In genomic region chr19:7673995-7674667, GRCh38 we compare ENCODE assay signal across 10 cellular contexts. TPM values are rescaled to one million over a fixed set of nuclear protein-coding genes. Genes with fewer than 3 reads are reported as not detected.
DNase-seq lines count a peak whose midpoint lies in the region; ATAC-seq, FAIRE-seq and TF ChIP-seq lines count a peak whose summit lies in the region.
"Had no signal": no experiment of that assay in that cellular context is flagged by ENCODE, and none has a peak within 500 bp of the region (broad histone marks: within the 10 kb centered on the region; RNA-seq: fewer than 3 reads in every experiment).

No MANE protein-coding gene starts in this region.

- no peak overlapping the region for H3K9ac ChIP-seq in PC-3 (ENCODE audit: low read length)

- WGBS in lower leg skin, 2 donors = 34 to 40% methylated on average over 12 of the region's 12 CpGs

- FAIRE-seq in bronchial epithelial cell (lab: Jason Lieb, UNC) = no peak

- no peak overlapping the region for H3K4me3 Mint-ChIP-seq in Calu3 (ENCODE audit: low read depth, unreplicated experiment)
- H3K4me3 Mint-ChIP-seq: stimulated activated naive B cell treated with anti-CD40 and anti-IgM and Interleukin-4, amounts not matched to agents 10 μg/mL and 1 μg/mL and 100 μg/mL, for 72 hours had no signal

- H3K4me3 ChIP-seq in PC-3 (ENCODE audit: low read length) (no peak overlapping the region), bronchial epithelial cell (ENCODE audit: low read depth, low read length) (no peak overlapping the region), lower leg skin (ENCODE audit: low read depth, poor library complexity, severe bottlenecking) (no peak overlapping the region)
- no peak overlapping the region for H3K4me3 ChIP-seq in effector memory CD4-positive, alpha-beta T cell (ENCODE audit: insufficient read depth, low read depth, low read length, poor library complexity, severe bottlenecking)

- H3K4me1 Mint-ChIP-seq in Calu3 (ENCODE audit: low read depth, unreplicated experiment) = peaks cover 8% of the 10 kb centered on the region

- H3K36me3 ChIP-seq in PC-3 (ENCODE audit: low read depth, low read length) (no peaks in the 10 kb centered on the region), bronchial epithelial cell (ENCODE audit: control insufficient read depth, insufficient read depth, low read length) (no peaks in the 10 kb centered on the region)
- H3K36me3 ChIP-seq in effector memory CD4-positive, alpha-beta T cell (ENCODE audit: control insufficient read depth, insufficient read depth, low read length) = no peaks in the 10 kb centered on the region

- H3K27me3 Mint-ChIP-seq in Calu3 (ENCODE audit: unreplicated experiment) = peaks cover 79% of the 10 kb centered on the region

- H3K4me1 ChIP-seq in PC-3 (ENCODE audit: insufficient read depth, low read length) = peaks cover 5% of the 10 kb centered on the region; the same call in 1 of the 2 replicates
- peaks cover 16% of the 10 kb centered on the region for H3K4me1 ChIP-seq in effector memory CD4-positive, alpha-beta T cell (ENCODE audit: control insufficient read depth, insufficient read depth, low read length, poor library complexity, severe bottlenecking)

- no peak for TF ChIP-seq POLR2A in lower leg skin (IDR thresholded peaks at IDR 0.05)

- H3K9me2 ChIP-seq in PC-3 (replicated peaks; ENCODE audit: low read length) = no peaks in the 10 kb centered on the region

- H3K36me3 Mint-ChIP-seq in Calu3 (ENCODE audit: insufficient read depth, unreplicated experiment) = no peaks in the 10 kb centered on the region

- CTCF ChIA-PET in Calu3 (lab: Charles Lee) (interaction anchor here (0.6 kb wide), 1 partner anchor 78 kb away, joined by 8 read pairs; no protein-coding TSS in a partner anchor), PC-3 (lab: Charles Lee) (interaction anchor here (1.3 kb wide), 1 partner anchor 106 kb away, joined by 7 read pairs; no protein-coding TSS in a partner anchor)

- H3K27ac Mint-ChIP-seq in Calu3 (ENCODE audit: unreplicated experiment) = no peak overlapping the region

- TF ChIP-seq CTCF in Calu3 (IDR thresholded peaks at IDR 0.05; ENCODE audit: unreplicated experiment) = no peak
- no peak for TF ChIP-seq CTCF in PC-3 (conservative IDR thresholded peaks at IDR 0.05; ENCODE audit: low read depth, low read length)
- no peak for TF ChIP-seq CTCF in bronchial epithelial cell (IDR thresholded peaks at IDR 0.05; ENCODE audit: insufficient read depth, low read length, severe bottlenecking)
- no peak for TF ChIP-seq CTCF in lower leg skin (IDR thresholded peaks at IDR 0.05)

- H3K4me2 ChIP-seq in PC-3 (ENCODE audit: low read length) = peak overlapping the region; percentile 46

- H3K27me3 ChIP-seq in PC-3 (ENCODE audit: low read length) (peaks cover 8% of the 10 kb centered on the region; the same call in 1 of the 2 replicates), bronchial epithelial cell (ENCODE audit: control insufficient read depth, insufficient read depth, low read length) (peaks cover 8% of the 10 kb centered on the region)
- peaks cover 3% of the 10 kb centered on the region for H3K27me3 ChIP-seq in effector memory CD4-positive, alpha-beta T cell (replicated peaks; ENCODE audit: control insufficient read depth, insufficient read depth, low read length, poor library complexity, severe bottlenecking)

- H3F3A ChIP-seq in PC-3 (ENCODE audit: low read length, unreplicated experiment) = no peaks in the 10 kb centered on the region

- H3K9me3 Mint-ChIP-seq in Calu3 (ENCODE audit: low read depth, unreplicated experiment) = no peaks in the 10 kb centered on the region

- H3K27ac ChIP-seq in PC-3 (ENCODE audit: low read length) = no peak overlapping the region
- no peak overlapping the region for H3K27ac ChIP-seq in effector memory CD4-positive, alpha-beta T cell (ENCODE audit: insufficient read depth, low read length, poor library complexity, severe bottlenecking)

- intact Hi-C loops in Calu3 (cut with micrococcal nuclease; ENCODE audit: unreplicated experiment) = no loop called here
- intact Hi-C loops in PC-3 (cut with micrococcal nuclease) = no loop called here
- intact Hi-C loops in lower leg skin (cut with DNase I; ENCODE audit: low total_unique reads) = no loop called here

- POLR2A ChIA-PET in PC-3 (lab: Charles Lee; ENCODE audit: unreplicated experiment) = interaction anchor here (0.6 kb wide), 1 partner anchor 41 kb away, joined by 3 read pairs; no protein-coding TSS in a partner anchor

- DNase-seq in Calu3 (peak; percentile 59), HUDEP-2 (lab: John Stamatoyannopoulos, UW; ENCODE audit: unreplicated experiment in 76 of 76) (peak in 66 of 76 experiments; percentile 26 to 80 (median 59)), PC-3 (peak; percentile 87), bronchial epithelial cell (ENCODE audit: low read depth) (peak; percentile 32), lower leg skin (ENCODE audit: low spot score in 2 of 2) (peak; percentile 83 to 94), DMS153 (lab: John Stamatoyannopoulos, UW) (no peak), hippocampal formation (lab: John Stamatoyannopoulos, UW) (no peak)
- DNase-seq in effector memory CD4-positive, alpha-beta T cell = no peak
- DNase-seq: stimulated activated naive B cell treated with anti-CD40 and anti-IgM and Interleukin-4, amounts not matched to agents 10 μg/mL and 1 μg/mL and 100 μg/mL, for 72 hours had no signal

- BruUV-seq in Calu3 (replicated peaks; lab: Mats Ljungman, UMichigan) (no TSS peak), PC-3 (replicated peaks; lab: Mats Ljungman, UMichigan) (no TSS peak)

- H3K9me3 ChIP-seq in PC-3 (ENCODE audit: low read length) = no peaks in the 10 kb centered on the region
- no peaks in the 10 kb centered on the region for H3K9me3 ChIP-seq in effector memory CD4-positive, alpha-beta T cell (ENCODE audit: control insufficient read depth, low read length)

- no peaks in the 10 kb centered on the region for H4K20me1 ChIP-seq in PC-3 (ENCODE audit: low read length)

- H2AFZ ChIP-seq in PC-3 (ENCODE audit: low read length) = peak overlapping the region; percentile 67

- ATAC-seq in PC-3 = peak; percentile 97

- H3K79me2 ChIP-seq in PC-3 (ENCODE audit: low read length) = no peaks in the 10 kb centered on the region

RNA-seq across cellular contexts. Expression of gene MCEMP1, which starts 2.8 kb away (rescaled TPM):
- total RNA-seq in Calu3 (2022) = not detected in 2 replicates
- not detected in 2 replicates for total RNA-seq in PC-3 (2014; rRNA removed)
- total RNA-seq in bronchial epithelial cell = not detected in 2 replicates
- total RNA-seq in lower leg skin = not detected
- total RNA-seq: glomerular endothelial cell had no signal

RNA-seq across cellular contexts. Expression of gene RETN, which starts 5.3 kb away (rescaled TPM):
- total RNA-seq in Calu3 (2022) (not detected in 2 replicates), PC-3 (2014; rRNA removed) (not detected in 2 replicates), bronchial epithelial cell (not detected in 2 replicates), lower leg skin (not detected)
- total RNA-seq: glomerular endothelial cell had no signal

RNA-seq across cellular contexts. Expression of gene TRAPPC5, which starts 6.5 kb away (rescaled TPM):
- total RNA-seq in Calu3 (2022) (82.4 and 87.3 TPM in 2 replicates), PC-3 (2014; rRNA removed) (317 and 376 TPM in 2 replicates), bronchial epithelial cell (29.2 and 141 TPM in 2 replicates), lower leg skin (100 to 1,000 TPM; 115 to 197 (median 143) TPM)

RNA-seq across cellular contexts. Expression of gene FCER2, which starts 27.8 kb away (rescaled TPM):
- total RNA-seq in Calu3 (2022) = not detected in 2 replicates
- total RNA-seq in PC-3 (2014; rRNA removed) = not detected in 2 replicates
- total RNA-seq in bronchial epithelial cell = not detected in 2 replicates
- total RNA-seq in lower leg skin = not detected
- total RNA-seq: glomerular endothelial cell had no signal

RNA-seq across cellular contexts. Expression of gene STXBP2, which starts 37.2 kb away (rescaled TPM):
- total RNA-seq in Calu3 (2022) = 132 and 150 TPM in 2 replicates
- 133 and 149 TPM in 2 replicates for total RNA-seq in PC-3 (2014; rRNA removed)
- total RNA-seq in bronchial epithelial cell = 47.9 and 89.4 TPM in 2 replicates
- total RNA-seq in lower leg skin = 100 to 1,000 TPM in 1 of 4 donors, 10 to 100 TPM in 3; 43.8 to 109 (median 69.9) TPM

Comparison
In these comparisons a context has a peak if more than half of its experiments do, and no peak if none do; other contexts are left out.
1. DNase-seq: peak in Calu3 (single experiment), HUDEP-2 (66 of 76), PC-3 (single experiment), bronchial epithelial cell (single experiment) and lower leg skin (2 of 2); none in effector memory CD4-positive, alpha-beta T cell (0 of 3), DMS153 (single experiment) and hippocampal formation (0 of 2).